ENCODE assay signal across 25 cellular contexts in genomic region chr2:101771911-101772321, GRCh38.
DNase-seq lines count a peak whose midpoint lies in the region; ATAC-seq and TF ChIP-seq lines count a peak whose summit lies in the region.
"Had no signal": no experiment of that assay in that cellular context is flagged by ENCODE, and none has a peak within 500 bp of the region (broad histone marks: within the 10 kb centered on the region; RNA-seq: fewer than 3 reads in every experiment).

No MANE protein-coding gene starts in this region.

- no peaks in the 10 kb centered on the region for H3K27me3 Mint-ChIP-seq in activated T-cell treated with anti-CD3 and anti-CD28 coated beads, Interleukin-2, amount 50 U/mL, for 72 hours (ENCODE audit: low read depth)
- no peaks in the 10 kb centered on the region for H3K27me3 Mint-ChIP-seq in activated T-cell treated with anti-CD3 and anti-CD28 coated beads, Interleukin-2, amount 50 U/mL, for 24 hours
- no peaks in the 10 kb centered on the region for H3K27me3 Mint-ChIP-seq in T-cell
- H3K27me3 Mint-ChIP-seq in endothelial cell (ENCODE audit: unreplicated experiment), result no peaks in the 10 kb centered on the region
- peaks cover 2% of the 10 kb centered on the region for H3K27me3 Mint-ChIP-seq in neural progenitor cell (ENCODE audit: insufficient read depth, low read depth)
- H3K27me3 Mint-ChIP-seq: activated naive CD8-positive, alpha-beta T cell treated with anti-CD3 and anti-CD28 coated beads, Interleukin-2, amount 50 U/mL, for 24 hours; memory B cell had no signal

- H3K27ac ChIP-seq in neural progenitor cell, result no peak overlapping the region
- H3K27ac ChIP-seq: psoas muscle, SJSA1, thyroid gland had no signal

- H3K4me1 Mint-ChIP-seq in activated T-cell treated with anti-CD3 and anti-CD28 coated beads, Interleukin-2, amount 50 U/mL, for 72 hours (ENCODE audit: low read depth), result peaks cover 83% of the 10 kb centered on the region
- H3K4me1 Mint-ChIP-seq in activated T-cell treated with anti-CD3 and anti-CD28 coated beads, Interleukin-2, amount 50 U/mL, for 24 hours (ENCODE audit: low read depth), result peaks cover 86% of the 10 kb centered on the region
- peaks cover 84 to 91% (median 90%) of the 10 kb centered on the region in 3 donors for H3K4me1 Mint-ChIP-seq in T-cell
- H3K4me1 Mint-ChIP-seq in endothelial cell (ENCODE audit: unreplicated experiment), result peaks cover 79% of the 10 kb centered on the region
- H3K4me1 Mint-ChIP-seq in neural progenitor cell, result peaks cover 50% of the 10 kb centered on the region

- H3K4me1 ChIP-seq in neural progenitor cell, result peaks cover 82% of the 10 kb centered on the region

- peaks cover 30% of the 10 kb centered on the region for H3F3A ChIP-seq in neural progenitor cell (ENCODE audit: low read depth)

- TF ChIP-seq CTCF in endothelial cell (IDR thresholded peaks at IDR 0.05; ENCODE audit: unreplicated experiment), result no peak
- no peak for TF ChIP-seq CTCF in neural progenitor cell (IDR thresholded peaks at IDR 0.05)

- H4K20me1 ChIP-seq in neural progenitor cell (ENCODE audit: low read depth), result peaks cover 93% of the 10 kb centered on the region

- no peak for ATAC-seq in activated T-cell treated with anti-CD3 and anti-CD28 coated beads, Interleukin-2, amount 50 U/mL, for 72 hours (replicated peaks in 1 of 2)
- ATAC-seq in T-cell (replicated peaks in 1 of 4) (no peak), HG03175 (IDR thresholded peaks at IDR 0.05; ENCODE audit: unreplicated experiment) (no peak)
- ATAC-seq: activated naive CD8-positive, alpha-beta T cell treated with anti-CD3 and anti-CD28 coated beads, Interleukin-2, amount 50 U/mL, for 24 hours; psoas muscle had no signal

- no peak overlapping the region for H3K9ac ChIP-seq in neural progenitor cell

- peaks cover 99% of the 10 kb centered on the region for H3K79me2 ChIP-seq in neural progenitor cell (ENCODE audit: low read depth)

- H3K27me3 ChIP-seq in neural progenitor cell, result no peaks in the 10 kb centered on the region
- H3K27me3 ChIP-seq: SJSA1, thyroid gland had no signal

- H3K4me3 Mint-ChIP-seq in activated T-cell treated with anti-CD3 and anti-CD28 coated beads, Interleukin-2, amount 50 U/mL, for 72 hours, result peak overlapping the region in 1 of 2 donors; percentile 65
- no peak overlapping the region for H3K4me3 Mint-ChIP-seq in activated T-cell treated with anti-CD3 and anti-CD28 coated beads, Interleukin-2, amount 50 U/mL, for 24 hours
- peak overlapping the region in 2 of 3 donors; percentile 2 to 51 for H3K4me3 Mint-ChIP-seq in T-cell
- H3K4me3 Mint-ChIP-seq in endothelial cell (ENCODE audit: unreplicated experiment), result no peak overlapping the region
- no peak overlapping the region for H3K4me3 Mint-ChIP-seq in neural progenitor cell
- H3K4me3 Mint-ChIP-seq: activated naive CD8-positive, alpha-beta T cell treated with anti-CD3 and anti-CD28 coated beads, Interleukin-2, amount 50 U/mL, for 24 hours; memory B cell had no signal

- no peaks in the 10 kb centered on the region for H3K9me3 ChIP-seq in neural progenitor cell (ENCODE audit: low read depth)
- H3K9me3 ChIP-seq: psoas muscle, SJSA1, thyroid gland had no signal

- no peaks in the 10 kb centered on the region for H3K9me3 Mint-ChIP-seq in activated T-cell treated with anti-CD3 and anti-CD28 coated beads, Interleukin-2, amount 50 U/mL, for 72 hours
- no peaks in the 10 kb centered on the region for H3K9me3 Mint-ChIP-seq in activated T-cell treated with anti-CD3 and anti-CD28 coated beads, Interleukin-2, amount 50 U/mL, for 24 hours
- H3K9me3 Mint-ChIP-seq in T-cell (no peaks in the 10 kb centered on the region), endothelial cell (ENCODE audit: unreplicated experiment) (no peaks in the 10 kb centered on the region), neural progenitor cell (peaks cover 18% of the 10 kb centered on the region)
- H3K9me3 Mint-ChIP-seq: activated naive CD8-positive, alpha-beta T cell treated with anti-CD3 and anti-CD28 coated beads, Interleukin-2, amount 50 U/mL, for 24 hours; activated T-helper 2 cell treated with anti-CD3 and anti-CD28 coated beads, Interferon-gamma antibody, Interleukin-2, Interleukin-4, amounts not matched to agents 10 μg/mL and 5 μg/mL and 100 μg/mL, durations not matched to agents 14 hours and 24 hours and 36 hours; memory B cell had no signal

- peak overlapping the region; percentile 72 for H3K4me2 ChIP-seq in neural progenitor cell

- in situ Hi-C loops in KBM-7 (cut with MboI; ENCODE audit: low pct_unique_long_range_greater_than_20kb, low sequenced_read_pairs), result no loop called here

- H3K36me3 ChIP-seq in neural progenitor cell, result no peaks in the 10 kb centered on the region
- H3K36me3 ChIP-seq: thyroid gland had no signal

- no peak overlapping the region for H3K4me3 ChIP-seq in neural progenitor cell
- H3K4me3 ChIP-seq: psoas muscle, SJSA1, thyroid gland had no signal

- CTCF ChIA-PET in T-cell (lab: Charles Lee), result interaction anchor here in 1 of 2 donors (0.6 kb wide), 1 partner anchor 110 kb away, joined by 5 read pairs; no protein-coding TSS in a partner anchor

- peak overlapping the region; percentile 71 for H3K27ac Mint-ChIP-seq in activated T-cell treated with anti-CD3 and anti-CD28 coated beads, Interleukin-2, amount 50 U/mL, for 72 hours
- no peak overlapping the region for H3K27ac Mint-ChIP-seq in activated T-cell treated with anti-CD3 and anti-CD28 coated beads, Interleukin-2, amount 50 U/mL, for 24 hours
- H3K27ac Mint-ChIP-seq in T-cell (peak overlapping the region in 1 of 2 donors; percentile 9), endothelial cell (ENCODE audit: unreplicated experiment) (peak overlapping the region; percentile 98), neural progenitor cell (peak overlapping the region; percentile 22)
- H3K27ac Mint-ChIP-seq: activated naive CD8-positive, alpha-beta T cell treated with anti-CD3 and anti-CD28 coated beads, Interleukin-2, amount 50 U/mL, for 24 hours; activated T-helper 2 cell treated with anti-CD3 and anti-CD28 coated beads, Interferon-gamma antibody, Interleukin-2, Interleukin-4, amounts not matched to agents 10 μg/mL and 5 μg/mL and 100 μg/mL, durations not matched to agents 14 hours and 24 hours and 36 hours; memory B cell had no signal

- no peak for DNase-seq in activated T-cell treated with anti-CD3 and anti-CD28 coated beads, Interleukin-2, amount 50 U/mL, for 72 hours
- no peak for DNase-seq in activated T-cell treated with anti-CD3 and anti-CD28 coated beads, Interleukin-2, amount 50 U/mL, for 24 hours
- DNase-seq in T-cell (no peak), endothelial cell (ENCODE audit: low spot score) (no peak), neural progenitor cell (ENCODE audit: low spot score) (no peak), KBM-7 (no peak), OCI-M1 (lab: John Stamatoyannopoulos, UW) (no peak)
- DNase-seq: activated CD4-positive, alpha-beta T cell treated with anti-CD3 and anti-CD28 coated beads, Interleukin-2, amount 50 U/mL, for 48 hours; activated CD4-positive, CD25-positive, alpha-beta regulatory T cell; activated CD8-positive, alpha-beta memory T cell treated with anti-CD3 and anti-CD28 coated beads, Interleukin-2, amount 50 U/mL, for 4 hours; activated naive CD8-positive, alpha-beta T cell treated with anti-CD3 and anti-CD28 coated beads, Interleukin-2, amount 50 U/mL, for 24 hours; effector CD4-positive, alpha-beta T cell; head of caudate nucleus; NCI-H1105; NCI-H2029 treated with DMSO at 0.1 percent for 48 hours; NCI-H226; NCI-H748 treated with DMSO at 0.1 percent for 48 hours; psoas muscle; RPMI8226; stimulated activated naive CD4-positive, alpha-beta T cell treated with Interleukin-2 at 50 U/mL for 16 hours; thyroid gland had no signal

- H3K36me3 Mint-ChIP-seq in activated T-cell treated with anti-CD3 and anti-CD28 coated beads, Interleukin-2, amount 50 U/mL, for 72 hours (ENCODE audit: insufficient read depth in 2 of 2), result no peaks in the 10 kb centered on the region
- H3K36me3 Mint-ChIP-seq in activated T-cell treated with anti-CD3 and anti-CD28 coated beads, Interleukin-2, amount 50 U/mL, for 24 hours (ENCODE audit: low read depth), result no peaks in the 10 kb centered on the region
- no peaks in the 10 kb centered on the region for H3K36me3 Mint-ChIP-seq in T-cell
- peaks cover 4% of the 10 kb centered on the region for H3K36me3 Mint-ChIP-seq in endothelial cell (ENCODE audit: low read depth, unreplicated experiment)
- peaks cover 14% of the 10 kb centered on the region for H3K36me3 Mint-ChIP-seq in neural progenitor cell
- H3K36me3 Mint-ChIP-seq: memory B cell had no signal

- H2AFZ ChIP-seq in neural progenitor cell (replicated peaks), result no peak overlapping the region

- POLR2A ChIA-PET in T-cell (lab: Charles Lee), result no interaction called here

Comparison
In these comparisons a context has a peak if more than half of its experiments do, and no peak if none do; other contexts are left out.
1. H3K4me3 Mint-ChIP-seq: peak in T-cell (2 of 3); none in activated T-cell treated with anti-CD3 and anti-CD28 coated beads, Interleukin-2, amount 50 U/mL, for 24 hours (single experiment), endothelial cell (single experiment) and neural progenitor cell (single experiment).